In genomic region chr9:21564186-21564585, GRCh38 we compare ENCODE assay signal across 26 cellular contexts.
"Had no signal": no experiment of that assay in that cellular context is flagged by ENCODE, and none has a peak within 500 bp of the region (broad histone marks: within the 10 kb centered on the region; RNA-seq: fewer than 3 reads in every experiment).

No MANE protein-coding gene starts in this region.

- DNase-seq: activated CD4-positive, alpha-beta T cell treated with anti-CD3 and anti-CD28 coated beads for 1 hour; activated CD4-positive, alpha-beta T cell treated with anti-CD3 and anti-CD28 coated beads, Interleukin-2, amount 50 U/mL, for 1 hour; activated CD8-positive, alpha-beta T cell treated with anti-CD3 and anti-CD28 coated beads, Interleukin-2, amount 10 ng/mL, durations not matched to agents 7 days and 5 days; activated gamma-delta T cell treated with Interleukin-2 at 50 U/mL for 16 hours; activated T-cell treated with anti-CD3 and anti-CD28 coated beads, Interleukin-2, amount 50 U/mL, for 1 hour; brain microvascular endothelial cell; central memory CD4-positive, alpha-beta T cell; effector memory CD4-positive, alpha-beta T cell; hippocampal formation; left ventricle myocardium inferior; midbrain; natural killer cell; ovary; stimulated activated CD4-positive, alpha-beta T cell treated with anti-CD3 and anti-CD28 coated beads, Interleukin-12 subunit alpha, Interleukin-12 subunit beta, amount 100 ng/mL, for 4 hours; stimulated activated CD4-positive, alpha-beta T cell treated with anti-CD3 and anti-CD28 coated beads, Interleukin-4, amount 100 ng/mL, for 4 hours; stimulated activated naive CD8-positive, alpha-beta T cell treated with anti-CD3 and anti-CD28 coated beads, Interleukin-15, Interleukin-2, amounts not matched to agents 100 U/mL and 50 U/mL, for 24 hours; T-helper 9 cell; thyroid gland; upper lobe of right lung had no signal

- H3K4me3 ChIP-seq: ascending aorta, left ventricle myocardium inferior, ovary, prostate gland, right atrium auricular region, thyroid gland, upper lobe of right lung had no signal

- H3K4me3 Mint-ChIP-seq: activated CD8-positive, alpha-beta T cell treated with anti-CD3 and anti-CD28 coated beads, Interleukin-2, amount 10 ng/mL, durations not matched to agents 7 days and 5 days; natural killer cell had no signal

- H3K9me3 Mint-ChIP-seq: activated naive CD4-positive, alpha-beta T cell treated with anti-CD3 and anti-CD28 coated beads, Interleukin-2, amount 50 U/mL, for 72 hours; natural killer cell had no signal

- H3K36me3 Mint-ChIP-seq: activated naive CD4-positive, alpha-beta T cell treated with anti-CD3 and anti-CD28 coated beads, Interleukin-2, amount 50 U/mL, for 72 hours; natural killer cell had no signal

- H3K4me1 ChIP-seq: prostate gland had no signal

- H3K27ac ChIP-seq: ascending aorta, brain microvascular endothelial cell, left ventricle myocardium inferior, ovary, prostate gland, right atrium auricular region, thyroid gland, upper lobe of right lung had no signal

- ATAC-seq: activated CD8-positive, alpha-beta T cell treated with anti-CD3 and anti-CD28 coated beads, Interleukin-2, amount 10 ng/mL, durations not matched to agents 7 days and 5 days; activated naive CD4-positive, alpha-beta T cell treated with anti-CD3 and anti-CD28 coated beads, Interleukin-2, amount 50 U/mL, for 72 hours; natural killer cell; stimulated activated naive CD8-positive, alpha-beta T cell treated with anti-CD3 and anti-CD28 coated beads, Interleukin-15, Interleukin-2, amounts not matched to agents 100 U/mL and 50 U/mL, for 24 hours; upper lobe of right lung had no signal

- H3K27ac Mint-ChIP-seq: activated CD8-positive, alpha-beta T cell treated with anti-CD3 and anti-CD28 coated beads, Interleukin-2, amount 10 ng/mL, durations not matched to agents 7 days and 5 days; activated naive CD4-positive, alpha-beta T cell treated with anti-CD3 and anti-CD28 coated beads, Interleukin-2, amount 50 U/mL, for 72 hours; natural killer cell had no signal

- H3K9me3 ChIP-seq: ascending aorta, left ventricle myocardium inferior, ovary, prostate gland, right atrium auricular region, thyroid gland, upper lobe of right lung had no signal

- H3K27me3 ChIP-seq: brain microvascular endothelial cell, thyroid gland had no signal

- FAIRE-seq: colon, endothelial cell of umbilical vein, frontal cortex had no signal

- H3K36me3 ChIP-seq: ascending aorta, brain microvascular endothelial cell, left ventricle myocardium inferior, ovary, prostate gland, right atrium auricular region, thyroid gland, upper lobe of right lung had no signal
